ENCODE assay signal across 2 cellular contexts in genomic region chr1:232773752-232774151, GRCh38.
TF ChIP-seq lines count a peak whose summit lies in the region.

No MANE protein-coding gene starts in this region.

TF ChIP-seq in GM23338, 12 proteins besides CTCF, POLR2A, EP300 and RAD21:
- TF ChIP-seq ZNF462 (CRISPR knock-in tag; IDR thresholded peaks at IDR 0.05), result no peak
- TF ChIP-seq EZH2phosphoT487 (IDR thresholded peaks at IDR 0.05; ENCODE audit: unreplicated experiment), result no peak
- no peak for TF ChIP-seq ZNF114 (CRISPR knock-in tag; IDR thresholded peaks at IDR 0.05)
- no peak for TF ChIP-seq REST (IDR thresholded peaks at IDR 0.05; ENCODE audit: unreplicated experiment)
- TF ChIP-seq ZNF331 (CRISPR knock-in tag; IDR thresholded peaks at IDR 0.05; ENCODE audit: low read depth), result no peak
- TF ChIP-seq CREB1 (CRISPR knock-in tag; IDR thresholded peaks at IDR 0.05; ENCODE audit: low read depth), result no peak
- no peak for TF ChIP-seq POLR2AphosphoS5 (IDR thresholded peaks at IDR 0.05; ENCODE audit: low read depth)
- TF ChIP-seq EZH2 (IDR thresholded peaks at IDR 0.05; ENCODE audit: low read depth, unreplicated experiment), result no peak

TF ChIP-seq in WTC11, 78 proteins besides CTCF, POLR2A, EP300 and RAD21 (continued from another document):
- TF ChIP-seq USF1 (CRISPR knock-in tag; IDR thresholded peaks at IDR 0.05) (peak; percentile 29; the same call in 1 of the 2 replicates), ZMAT4 (CRISPR knock-in tag; IDR thresholded peaks at IDR 0.05) (no peak)
TF ChIP-seq in WTC11: peak in this region for 2.
